In the genomic region with DNA sequence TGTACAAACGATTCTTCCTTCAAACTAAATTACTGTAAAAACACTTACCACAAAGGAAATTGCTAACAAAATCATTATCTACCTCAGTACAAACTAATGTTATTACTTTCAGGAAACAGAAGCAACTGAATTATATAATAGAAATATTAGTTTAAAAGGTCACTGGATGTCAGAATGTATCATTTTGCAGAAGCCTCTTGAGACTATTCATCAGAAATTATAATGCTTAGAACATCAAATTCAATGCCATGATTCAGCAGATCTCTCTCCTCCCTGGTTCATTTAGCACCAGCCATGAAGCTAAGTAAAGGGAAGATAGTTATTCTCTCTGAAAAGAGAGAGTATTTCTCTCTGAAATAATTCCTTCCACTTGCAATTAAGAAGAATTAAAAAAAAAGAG, we compare ENCODE assay signal across 30 cellular contexts.
"Had no signal": no experiment of that assay in that cellular context is flagged by ENCODE, and none has a peak within 500 bp of the region (broad histone marks: within the 10 kb centered on the region; RNA-seq: fewer than 3 reads in every experiment).

No MANE protein-coding gene starts in this region.

- DNase-seq: activated B cell treated with CpG ODN at 0.5 μM for 24 hours; activated CD4-positive, alpha-beta memory T cell treated with anti-CD3 and anti-CD28 coated beads for 36 hours; activated CD4-positive, alpha-beta T cell treated with anti-CD3 and anti-CD28 coated beads for 4 hours; activated CD4-positive, alpha-beta T cell treated with anti-CD3 and anti-CD28 coated beads, Interleukin-2, amount 50 U/mL, for 1 hour; activated CD4-positive, CD25-positive, alpha-beta regulatory T cell treated with anti-CD3 and anti-CD28 coated beads, Interleukin-2, amount 50 U/mL, for 72 hours; activated CD8-positive, alpha-beta memory T cell treated with anti-CD3 and anti-CD28 coated beads, Interleukin-2, amount 50 U/mL, for 4 hours; activated gamma-delta T cell treated with Interleukin-2 at 50 U/mL for 16 hours; activated naive CD4-positive, alpha-beta T cell treated with anti-CD3 and anti-CD28 coated beads for 36 hours; activated T-cell treated with anti-CD3 and anti-CD28 coated beads for 4 hours; activated T-cell treated with anti-CD3 and anti-CD28 coated beads, Interleukin-2, amount 50 U/mL, for 4 hours; adrenal gland; body of pancreas; KG1; NCI-H1092 treated with DMSO at 0.1 percent for 48 hours; NCI-H146; NCI-H187 treated with DMSO at 0.1 percent for 48 hours; NCI-H2081; NCI-H446; NCI-H510A treated with DMSO at 0.1 percent for 48 hours; NCI-H526 treated with DMSO at 0.1 percent for 48 hours; NCI-H774; NK-92 treated with Interleukin-12 subunit alpha and Interleukin-12 subunit beta, amount 100 ng/mL, for 24 hours; Right ventricle myocardium superior; SW 1271; T-helper 1 cell; T-helper 2 cell; T-helper 9 cell had no signal

- FAIRE-seq: astrocyte had no signal

- H3K9me3 ChIP-seq: adrenal gland, body of pancreas had no signal

- H3K4me3 ChIP-seq: adrenal gland, body of pancreas, breast epithelium had no signal

- H3K4me1 ChIP-seq: adrenal gland, body of pancreas, breast epithelium had no signal

- ATAC-seq: activated naive CD4-positive, alpha-beta T cell treated with anti-CD3 and anti-CD28 coated beads, Interleukin-2, amount 50 U/mL, for 72 hours; activated T-cell treated with anti-CD3 and anti-CD28 coated beads, Interleukin-2, amount 50 U/mL, for 4 hours; body of pancreas had no signal

- H3K27me3 ChIP-seq: adrenal gland, body of pancreas, breast epithelium had no signal

- H3K36me3 ChIP-seq: adrenal gland, breast epithelium had no signal
